Comparison of ENCODE assay signal across 1 cellular context in genomic region chr9:121372563-121373400, GRCh38.
TF ChIP-seq lines count a peak whose summit lies in the region.

No MANE protein-coding gene starts in this region.

TF ChIP-seq in HepG2, 621 proteins besides CTCF, POLR2A, EP300 and RAD21 (continued from another document and continues in another):
- TF ChIP-seq PAXIP1 (CRISPR knock-in tag; conservative IDR thresholded peaks at IDR 0.05) (peak; percentile 84), ZNF550 (CRISPR knock-in tag; IDR thresholded peaks at IDR 0.05; ENCODE audit: borderline replicate concordance) (no peak), LCORL (IDR thresholded peaks at IDR 0.05) (0 out of 2 replicates have a peak, but pooled peaks have one; percentile 58), LCORL (CRISPR knock-in tag; IDR thresholded peaks at IDR 0.05) (peak; percentile 89), ZBTB34 (CRISPR knock-in tag; IDR thresholded peaks at IDR 0.05) (peak; percentile 62; the same call in 1 of the 2 replicates), ZBTB1 (CRISPR knock-in tag; IDR thresholded peaks at IDR 0.05; ENCODE audit: borderline replicate concordance) (no peak), ZFP90 (CRISPR knock-in tag; IDR thresholded peaks at IDR 0.05; ENCODE audit: borderline replicate concordance) (peak; percentile 26; the same call in 1 of the 2 replicates), ADNP (CRISPR knock-in tag; IDR thresholded peaks at IDR 0.05) (no peak), GATAD2A (CRISPR knock-in tag; IDR thresholded peaks at IDR 0.05) (peak; percentile 94), MEF2D (CRISPR knock-in tag; IDR thresholded peaks at IDR 0.05) (0 out of 2 replicates have a peak, but pooled peaks have one; percentile 16), HHEX (CRISPR knock-in tag; IDR thresholded peaks at IDR 0.05) (peak; percentile 55), ATF4 (CRISPR knock-in tag; IDR thresholded peaks at IDR 0.05) (peak in 1 of 2 experiments; percentile 82; a peak in 2 of 4 replicates), PPARG (CRISPR knock-in tag; conservative IDR thresholded peaks at IDR 0.05) (peak; percentile 79), CSRNP1 (CRISPR knock-in tag; IDR thresholded peaks at IDR 0.05) (0 out of 2 replicates have a peak, but pooled peaks have one; percentile 46), KDM5A (IDR thresholded peaks at IDR 0.05; ENCODE audit: borderline replicate concordance, low read length) (no peak), YEATS4 (CRISPR knock-in tag; IDR thresholded peaks at IDR 0.05; ENCODE audit: borderline replicate concordance) (peak; percentile 64; the same call in 1 of the 2 replicates), HDAC2 (CRISPR knock-in tag; IDR thresholded peaks at IDR 0.05) (peak; percentile 62), HNF1A (IDR thresholded peaks at IDR 0.05; ENCODE audit: low read depth) (peak; percentile 58; the same call in 1 of the 2 replicates), HNF1A (CRISPR knock-in tag; IDR thresholded peaks at IDR 0.05; ENCODE audit: borderline replicate concordance) (peak; percentile 24; the same call in 1 of the 2 replicates), ZNF792 (CRISPR knock-in tag; IDR thresholded peaks at IDR 0.05) (0 out of 2 replicates have a peak, but pooled peaks have one; percentile 27), PHF5A (CRISPR knock-in tag; IDR thresholded peaks at IDR 0.05; ENCODE audit: low read depth, unreplicated experiment) (peak; percentile 37), FOXP1 (IDR thresholded peaks at IDR 0.05) (no peak), FOXP1 (CRISPR knock-in tag; IDR thresholded peaks at IDR 0.05) (peak; percentile 79; the same call in 1 of the 2 replicates), ZNF646 (CRISPR knock-in tag; IDR thresholded peaks at IDR 0.05) (peak; percentile 38; the same call in 1 of the 2 replicates), SKI (IDR thresholded peaks at IDR 0.05; ENCODE audit: partially characterized antibody) (peak; percentile 54), MXD4 (CRISPR knock-in tag; IDR thresholded peaks at IDR 0.05) (0 out of 2 replicates have a peak, but pooled peaks have one; percentile 24), THAP11 (CRISPR knock-in tag; IDR thresholded peaks at IDR 0.05) (peak; percentile 69; the same call in 1 of the 2 replicates), TBL1XR1 (IDR thresholded peaks at IDR 0.05; ENCODE audit: borderline replicate concordance, low read length, partially characterized antibody) (peak; percentile 52), REPIN1 (CRISPR knock-in tag; IDR thresholded peaks at IDR 0.05; ENCODE audit: borderline replicate concordance, low read depth) (peak; percentile 49; the same call in 1 of the 2 replicates), ZNF33B (CRISPR knock-in tag; IDR thresholded peaks at IDR 0.05) (no peak), ZNF556 (CRISPR knock-in tag; IDR thresholded peaks at IDR 0.05; ENCODE audit: borderline replicate concordance) (no peak), SATB2 (CRISPR knock-in tag; IDR thresholded peaks at IDR 0.05) (0 out of 2 replicates have a peak, but pooled peaks have one; percentile 69), DMAP1 (CRISPR knock-in tag; IDR thresholded peaks at IDR 0.05) (peak; percentile 44; the same call in 1 of the 2 replicates), FOXK2 (IDR thresholded peaks at IDR 0.05) (peak; percentile 58; the same call in 1 of the 2 replicates), THRA (CRISPR knock-in tag; IDR thresholded peaks at IDR 0.05; ENCODE audit: borderline replicate concordance) (peak; percentile 93), ZNF350 (CRISPR knock-in tag; IDR thresholded peaks at IDR 0.05; ENCODE audit: borderline replicate concordance, low read depth) (no peak), KDM6A (CRISPR knock-in tag; IDR thresholded peaks at IDR 0.05; ENCODE audit: low read depth) (peak; percentile 50; the same call in 1 of the 2 replicates), ARID3A (IDR thresholded peaks at IDR 0.05; ENCODE audit: low read depth, low read length) (peak; percentile 99)
